Comparison of ENCODE assay signal across 8 cellular contexts in genomic region chr13:30306762-30307193, GRCh38. TPM values are rescaled to one million over a fixed set of nuclear protein-coding genes. Genes with fewer than 3 reads are reported as not detected.
A peak's percentile ranks its signal among the peaks of the same experiment; 100 is the strongest.
DNase-seq lines count a peak whose midpoint lies in the region; ATAC-seq lines count a peak whose summit lies in the region.

No MANE protein-coding gene starts in this region.

- DNase-seq in NCI-H2029 treated with DMSO at 0.1 percent for 48 hours (lab: John Stamatoyannopoulos, UW): peak; percentile 25
- DNase-seq in T-helper 9 cell: peak; percentile 91
- DNase-seq in astrocyte of the hippocampus (ENCODE audit: low read depth, low spot score): peak; percentile 97
- peak; percentile 93 to 95 for DNase-seq in hippocampal formation (lab: John Stamatoyannopoulos, UW)
- peak; percentile 96 to 98 for DNase-seq in aorta

- H3K4me3 ChIP-seq in rectal smooth muscle tissue (ENCODE audit: low read length) (peak overlapping the region; percentile 76), aorta (ENCODE audit: low read length in 2 of 2) (peak overlapping the region; percentile 84 to 98)

- peaks cover 15% of the 10 kb centered on the region for H3K4me1 ChIP-seq in rectal smooth muscle tissue (ENCODE audit: control insufficient read depth, insufficient read depth, low read length)
- peaks cover 0 to 4% of the 10 kb centered on the region in 2 donors for H3K4me1 ChIP-seq in aorta (ENCODE audit: control insufficient read depth in 1 of 2, insufficient read depth in 2 of 2, low read length in 2 of 2)

- no peaks in the 10 kb centered on the region for H3K27me3 ChIP-seq in rectal smooth muscle tissue (ENCODE audit: control insufficient read depth, insufficient read depth, low read length)
- H3K27me3 ChIP-seq in aorta (ENCODE audit: control insufficient read depth in 1 of 2, insufficient read depth in 2 of 2, low read length in 1 of 2): no peaks in the 10 kb centered on the region

- 0 to 1% methylated on average over 37 of the region's 37 CpGs for WGBS in aorta, 2 donors

- peak overlapping the region; percentile 78 for H3K9ac ChIP-seq in rectal smooth muscle tissue (ENCODE audit: low read length)

- intact Hi-C loops in aorta (cut with DNase I): loop anchor here (5.0 to 10.0 kb wide), 5 partner anchors 36 to 311 kb away; partner anchors contain the start of genes UBE2L5 (in 1 of the 2) and USPL1 (in 1 of the 2)

- no peaks in the 10 kb centered on the region for H3K36me3 ChIP-seq in rectal smooth muscle tissue (ENCODE audit: control insufficient read depth, insufficient read depth, low read length)
- H3K36me3 ChIP-seq in aorta (ENCODE audit: control insufficient read depth in 1 of 2, insufficient read depth in 2 of 2, low read length in 1 of 2): no peaks in the 10 kb centered on the region

- H3K9me3 ChIP-seq in aorta (ENCODE audit: control insufficient read depth, low read length): no peaks in the 10 kb centered on the region

- H3K27ac ChIP-seq in rectal smooth muscle tissue (ENCODE audit: low read depth, low read length) (peak overlapping the region; percentile 94), aorta (ENCODE audit: low read depth in 1 of 2, low read length in 2 of 2) (no peak overlapping the region)

- ATAC-seq in GM18511 (IDR thresholded peaks at IDR 0.05; ENCODE audit: unreplicated experiment) (peak; percentile 90), HG03025 (IDR thresholded peaks at IDR 0.05; ENCODE audit: low FRiP score, unreplicated experiment) (peak; percentile 92), aorta (ENCODE audit: low FRiP score) (peak; percentile 98)

RNA-seq across cellular contexts. Expression of gene KATNAL1, which starts 0.6 kb away (rescaled TPM):
- total RNA-seq in aorta: 10 to 100 TPM; 37.1 to 43.8 TPM
- polyA plus RNA-seq in aorta: 1 to 10 TPM; 6.3 to 6.9 TPM

Comparison
In these comparisons a context has a peak if more than half of its experiments do, and no peak if none do; other contexts are left out.
1. DNase-seq: peak in every context shown above with its lines; median percentile 97 in astrocyte of the hippocampus; 97 in aorta; 94 in hippocampal formation; 91 in T-helper 9 cell; 25 in NCI-H2029 treated with DMSO at 0.1 percent for 48 hours.